Comparison of ENCODE assay signal across 21 cellular contexts in genomic region chr11:41119484-41119883, GRCh38.
DNase-seq lines count a peak whose midpoint lies in the region; ATAC-seq, FAIRE-seq and TF ChIP-seq lines count a peak whose summit lies in the region.
"Had no signal": no experiment of that assay in that cellular context is flagged by ENCODE, and none has a peak within 500 bp of the region (broad histone marks: within the 10 kb centered on the region; RNA-seq: fewer than 3 reads in every experiment).

No MANE protein-coding gene starts in this region.

- H3K27me3 ChIP-seq in HUES48 (ENCODE audit: control insufficient read depth, insufficient read depth, low read length) (no peaks in the 10 kb centered on the region), OCI-LY3 (ENCODE audit: low read depth, low read length) (no peaks in the 10 kb centered on the region), HepG2 (ENCODE audit: control insufficient read depth in 1 of 2, insufficient read depth in 2 of 2, low read length in 2 of 2) (no peaks in the 10 kb centered on the region), right atrium auricular region (no peaks in the 10 kb centered on the region), body of pancreas (no peaks in the 10 kb centered on the region), mammary epithelial cell (ENCODE audit: insufficient read depth, low read length) (peaks cover 2% of the 10 kb centered on the region)

- TF ChIP-seq EP300 in HepG2 (IDR thresholded peaks at IDR 0.05; ENCODE audit: low read depth in 2 of 2, low read length in 2 of 2): no peak
- no peak for TF ChIP-seq EP300 in HepG2 (CRISPR knock-in tag; IDR thresholded peaks at IDR 0.05; ENCODE audit: borderline replicate concordance)

- H3K4me2 ChIP-seq in OCI-LY3 (ENCODE audit: low read length) (peak overlapping the region; percentile 27), HepG2 (ENCODE audit: low read depth, low read length) (no peak overlapping the region), mammary epithelial cell (ENCODE audit: insufficient read depth, low read depth, low read length) (no peak overlapping the region)

- no peaks in the 10 kb centered on the region for H3K36me3 ChIP-seq in HUES48 (ENCODE audit: control insufficient read depth, insufficient read depth, low read length)
- no peaks in the 10 kb centered on the region for H3K36me3 ChIP-seq in OCI-LY3 (replicated peaks; ENCODE audit: low read depth, low read length)
- no peaks in the 10 kb centered on the region for H3K36me3 ChIP-seq in HepG2 (replicated peaks in 1 of 2; ENCODE audit: control insufficient read depth in 1 of 2, insufficient read depth in 2 of 2, low read length in 2 of 2)
- H3K36me3 ChIP-seq in right atrium auricular region: no peaks in the 10 kb centered on the region
- no peaks in the 10 kb centered on the region for H3K36me3 ChIP-seq in body of pancreas (replicated peaks in 1 of 2; ENCODE audit: insufficient read depth in 1 of 2, low read depth in 2 of 2)
- no peaks in the 10 kb centered on the region for H3K36me3 ChIP-seq in mammary epithelial cell (ENCODE audit: insufficient read depth, low read length)

- intact Hi-C loops in HepG2 (cut with micrococcal nuclease; ENCODE audit: unreplicated experiment) (no loop called here), body of pancreas (cut with DNase I) (no loop called here), mammary epithelial cell (cut with micrococcal nuclease) (no loop called here)

- CTCF ChIA-PET in HepG2 (lab: Yijun Ruan, JAX; ENCODE audit: low intra/inter-chr PET ratio, low total read pairs) (no interaction called here), mammary epithelial cell (lab: Charles Lee; ENCODE audit: low non-redundant PET) (no interaction called here)

- TF ChIP-seq POLR2A in HepG2 (IDR thresholded peaks at IDR 0.05; ENCODE audit: insufficient read depth in 1 of 2, low read depth in 2 of 2, low read length in 2 of 2) (no peak), body of pancreas (IDR thresholded peaks at IDR 0.05) (no peak)

- ATAC-seq in HepG2 (no peak), body of pancreas (no peak)
- ATAC-seq: Panc1 had no signal

- POLR2A ChIA-PET in HepG2 (lab: Yijun Ruan, JAX): no interaction called here

- DNase-seq in GM13977 (ENCODE audit: low spot score): peak; percentile 2
- DNase-seq in HepG2 (ENCODE audit: low spot score): no peak
- DNase-seq in right atrium auricular region (ENCODE audit: low spot score): no peak
- DNase-seq in body of pancreas: no peak
- no peak for DNase-seq in mammary epithelial cell
- DNase-seq: Calu3; DMS153; DND-41; GOT3; NCI-H1105 treated with DMSO at 0.1 percent for 48 hours; NCI-H146; NCI-H1930; NCI-H2107; NCI-H524; NCI-H748 treated with DMSO at 0.1 percent for 48 hours; NK-92 treated with Interleukin-12 subunit alpha and Interleukin-12 subunit beta, amount 100 ng/mL, for 24 hours; SHP77 treated with DMSO at 0.1 percent for 48 hours had no signal

- H3K4me1 ChIP-seq in HUES48 (ENCODE audit: control insufficient read depth, insufficient read depth, low read length) (peaks cover 50% of the 10 kb centered on the region), OCI-LY3 (ENCODE audit: low read length) (peaks cover 7% of the 10 kb centered on the region), HepG2 (ENCODE audit: insufficient read depth, low read length) (no peaks in the 10 kb centered on the region), right atrium auricular region (no peaks in the 10 kb centered on the region), body of pancreas (no peaks in the 10 kb centered on the region), mammary epithelial cell (ENCODE audit: insufficient read depth, low read length) (no peaks in the 10 kb centered on the region)

- dilution Hi-C loops in mammary epithelial cell (cut with HindIII; ENCODE audit: low sequenced_read_pairs): no loop called here

- in situ Hi-C loops in GM13977 (cut with MboI; ENCODE audit: low pct_unique_long_range_greater_than_20kb, low sequenced_read_pairs, unreplicated experiment) (no loop called here), HepG2 (cut with HindIII; ENCODE audit: extremely low pct_ligation_motif_present, low pct_unique_long_range_greater_than_20kb) (no loop called here), mammary epithelial cell (cut with MboI; ENCODE audit: low sequenced_read_pairs in 2 of 2) (no loop called here)

- FAIRE-seq in HepG2 (lab: Jason Lieb, UNC): no peak

- BruUV-seq in HepG2 (replicated peaks; lab: Mats Ljungman, UMichigan): no TSS peak
- no TSS peak for BruUV-seq in mammary epithelial cell (replicated peaks; lab: Mats Ljungman, UMichigan)

- H3K9me3 ChIP-seq in HUES48 (ENCODE audit: control insufficient read depth, insufficient read depth, low read length) (no peaks in the 10 kb centered on the region), OCI-LY3 (ENCODE audit: insufficient read depth, low read length) (no peaks in the 10 kb centered on the region), HepG2 (ENCODE audit: low read length) (peaks cover 67% of the 10 kb centered on the region), right atrium auricular region (no peaks in the 10 kb centered on the region), body of pancreas (no peaks in the 10 kb centered on the region), mammary epithelial cell (replicated peaks; ENCODE audit: insufficient read depth, low read length) (no peaks in the 10 kb centered on the region)

- H3K27ac ChIP-seq in HUES48 (ENCODE audit: low read depth, low read length): peak overlapping the region; percentile 79
- 0 out of 2 replicates have a peak overlapping the region, but pooled peaks have one; percentile 0 for H3K27ac ChIP-seq in OCI-LY3 (ENCODE audit: low read length)
- H3K27ac ChIP-seq in HepG2 (ENCODE audit: extremely low read length, insufficient read depth, low read length): no peak overlapping the region
- no peak overlapping the region for H3K27ac ChIP-seq in right atrium auricular region
- no peak overlapping the region for H3K27ac ChIP-seq in body of pancreas
- H3K27ac ChIP-seq in mammary epithelial cell (ENCODE audit: insufficient read depth, low read depth, low read length): no peak overlapping the region
- H3K27ac ChIP-seq: RWPE1 had no signal

- H3K79me2 ChIP-seq in OCI-LY3 (ENCODE audit: low read length): no peaks in the 10 kb centered on the region
- no peaks in the 10 kb centered on the region for H3K79me2 ChIP-seq in HepG2 (ENCODE audit: insufficient read depth, low read length)
- no peaks in the 10 kb centered on the region for H3K79me2 ChIP-seq in mammary epithelial cell (ENCODE audit: insufficient read depth, low read length)

- TF ChIP-seq CTCF in GM13977 (IDR thresholded peaks at IDR 0.05; ENCODE audit: extremely low read depth, insufficient read depth, missing control alignments) (no peak), OCI-LY3 (IDR thresholded peaks at IDR 0.05; ENCODE audit: low read depth, low read length) (no peak), HepG2 (CRISPR knock-in tag; IDR thresholded peaks at IDR 0.05) (no peak), right atrium auricular region (IDR thresholded peaks at IDR 0.05) (no peak), body of pancreas (IDR thresholded peaks at IDR 0.05) (no peak), mammary epithelial cell (conservative IDR thresholded peaks at IDR 0.05 in 1 of 2, IDR thresholded peaks at IDR 0.05 in 1 of 2; ENCODE audit: extremely low read depth in 1 of 2, insufficient read depth in 1 of 2, low read depth in 1 of 2, low read length in 2 of 2) (no peak)

- no peak overlapping the region for H3K9ac ChIP-seq in HUES48 (ENCODE audit: low read depth, low read length)
- H3K9ac ChIP-seq in OCI-LY3 (ENCODE audit: low read length): no peak overlapping the region
- no peak overlapping the region for H3K9ac ChIP-seq in HepG2 (ENCODE audit: insufficient read depth, low read depth, low read length)
- H3K9ac ChIP-seq in mammary epithelial cell (ENCODE audit: insufficient read depth, low read length): no peak overlapping the region

- WGBS in HepG2 (ENCODE audit: low lambda C conversion rate): 1% methylated on average over 2 of the region's 2 CpGs
- 24 to 36% methylated on average over 2 of the region's 2 CpGs for WGBS in body of pancreas, 2 donors
- 19% methylated on average over 2 of the region's 2 CpGs for WGBS in mammary epithelial cell (ENCODE audit: low coverage, missing lambda C conversion rate)

- no peaks in the 10 kb centered on the region for H4K20me1 ChIP-seq in OCI-LY3 (ENCODE audit: insufficient read depth, low read length)
- no peaks in the 10 kb centered on the region for H4K20me1 ChIP-seq in HepG2 (ENCODE audit: insufficient read depth, low read length)
- no peaks in the 10 kb centered on the region for H4K20me1 ChIP-seq in mammary epithelial cell (ENCODE audit: insufficient read depth, low read length)

- no peak for TF ChIP-seq RAD21 in HepG2 (CRISPR knock-in tag; IDR thresholded peaks at IDR 0.05)

- H2AFZ ChIP-seq in OCI-LY3 (ENCODE audit: low read depth, low read length) (peak overlapping the region; percentile 15; the same call in 1 of the 2 replicates), HepG2 (ENCODE audit: low read length) (no peak overlapping the region), mammary epithelial cell (ENCODE audit: low read depth, low read length) (no peak overlapping the region)

- no peak overlapping the region for H3K4me3 ChIP-seq in HUES48 (ENCODE audit: low read depth, low read length)
- no peak overlapping the region for H3K4me3 ChIP-seq in OCI-LY3 (ENCODE audit: low read length)
- no peak overlapping the region for H3K4me3 ChIP-seq in HepG2 (replicated peaks in 1 of 3; ENCODE audit: insufficient read depth in 1 of 3, low read depth in 2 of 3, low read length in 3 of 3)
- no peak overlapping the region for H3K4me3 ChIP-seq in right atrium auricular region
- H3K4me3 ChIP-seq in body of pancreas: no peak overlapping the region
- no peak overlapping the region for H3K4me3 ChIP-seq in mammary epithelial cell (replicated peaks in 1 of 3; ENCODE audit: insufficient read depth in 1 of 3, low read depth in 2 of 3, low read length in 3 of 3)

TF ChIP-seq in HepG2, 621 proteins besides CTCF, POLR2A, EP300 and RAD21 (continues in another document):
- no peak for TF ChIP-seq AGO1 (IDR thresholded peaks at IDR 0.05; ENCODE audit: low read depth, low read length, poor library complexity, severe bottlenecking)
- TF ChIP-seq HIVEP1 (CRISPR knock-in tag; IDR thresholded peaks at IDR 0.05): no peak
- no peak for TF ChIP-seq ZNF639 (CRISPR knock-in tag; conservative IDR thresholded peaks at IDR 0.05)
- TF ChIP-seq HNF4A (CRISPR knock-in tag; IDR thresholded peaks at IDR 0.05): 0 out of 2 replicates have a peak, but pooled peaks have one; percentile 10

Comparison
In these comparisons a context has a peak if more than half of its experiments do, and no peak if none do; other contexts are left out.
1. H3K27ac ChIP-seq: peak in HUES48 (single experiment) and OCI-LY3 (single experiment); none in HepG2 (single experiment), right atrium auricular region (0 of 2), body of pancreas (0 of 4) and mammary epithelial cell (single experiment).